Comparison of ENCODE assay signal across 8 cellular contexts in the genomic region with DNA sequence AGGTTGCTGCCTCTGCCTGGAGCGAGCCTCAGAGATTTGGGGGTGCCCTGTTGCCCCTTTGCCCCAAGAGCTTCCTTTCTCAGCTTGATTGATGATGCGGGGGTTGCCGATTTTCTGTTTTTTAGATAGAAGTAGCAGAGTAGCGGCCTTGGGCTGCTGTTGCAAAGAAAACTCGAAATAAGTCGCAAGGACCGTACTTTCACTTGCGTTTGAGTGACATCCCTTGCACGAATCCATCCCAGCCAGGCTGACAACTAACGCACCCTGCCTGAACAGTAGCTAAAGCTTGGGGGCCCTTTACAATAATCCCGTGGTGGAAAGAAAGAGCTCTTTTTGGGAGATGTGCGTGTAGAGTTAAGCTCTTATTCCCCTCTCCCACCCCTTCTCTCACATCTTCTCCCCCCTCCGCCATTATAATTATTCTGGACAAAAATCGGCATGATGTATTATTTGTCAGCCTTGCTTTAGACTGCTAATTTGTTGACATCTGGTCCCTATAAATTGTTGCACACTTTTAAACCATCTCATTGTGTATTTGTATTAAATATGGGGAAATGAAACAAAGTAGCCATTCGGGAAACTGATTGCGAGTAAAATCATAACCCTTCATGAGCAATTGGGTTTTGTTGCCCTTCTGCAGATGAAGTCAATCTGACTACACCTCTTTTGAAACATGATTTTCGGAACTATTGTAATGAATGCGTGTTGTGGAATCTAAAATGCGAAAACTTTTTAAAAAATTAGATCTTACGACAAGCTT. TPM values are rescaled to one million over a fixed set of nuclear protein-coding genes. Genes with fewer than 3 reads are reported as not detected.
DNase-seq lines count a peak whose midpoint lies in the region; ATAC-seq and TF ChIP-seq lines count a peak whose summit lies in the region.

No MANE protein-coding gene starts in this region.

- H3K27ac Mint-ChIP-seq in activated CD4-positive, alpha-beta memory T cell treated with anti-CD3 and anti-CD28 coated beads for 36 hours: peak overlapping the region; percentile 96
- peak overlapping the region; percentile 75 to 95 for H3K27ac Mint-ChIP-seq in natural killer cell treated with Interleukin-12 subunit alpha and Interleukin-12 subunit beta and Interleukin-15 and Interleukin-18, amount 100 ng/mL, for 72 hours

- 16 to 18% methylated on average over 19 to 20 of the region's 20 CpGs for WGBS in thyroid gland, 2 donors

- CTCF ChIA-PET in activated CD4-positive, alpha-beta memory T cell treated with anti-CD3 and anti-CD28 coated beads for 36 hours (lab: Charles Lee): interaction anchor here (0.7 to 2.0 kb wide), 9 partner anchors 12 to 194 kb away, joined by 3 to 16 read pairs (median 4); no protein-coding TSS in a partner anchor

- H3K27me3 ChIP-seq in thyroid gland: no peaks in the 10 kb centered on the region

- peak; percentile 35 for ATAC-seq in GM21526 (IDR thresholded peaks at IDR 0.05; ENCODE audit: low FRiP score, unreplicated experiment)
- ATAC-seq in natural killer cell treated with Interleukin-12 subunit alpha and Interleukin-12 subunit beta and Interleukin-15 and Interleukin-18, amount 100 ng/mL, for 72 hours: peak; percentile 16 to 34

- no peak for TF ChIP-seq POLR2A in erythroblast (IDR thresholded peaks at IDR 0.05; ENCODE audit: low read length)
- TF ChIP-seq POLR2A in thyroid gland (IDR thresholded peaks at IDR 0.05): no peak

- peak overlapping the region; percentile 43 to 97 (median 89) for H3K4me3 ChIP-seq in thyroid gland (replicated peaks in 1 of 3)

- no peak for TF ChIP-seq CTCF in thyroid gland (IDR thresholded peaks at IDR 0.05)

- DNase-seq in ELR (ENCODE audit: low read depth): peak; percentile 55
- DNase-seq in HuH-7 (ENCODE audit: low spot score): peak; percentile 49
- DNase-seq in activated CD4-positive, alpha-beta memory T cell treated with anti-CD3 and anti-CD28 coated beads for 36 hours: peak; percentile 55
- peak; percentile 61 to 73 for DNase-seq in erythroblast (lab: John Stamatoyannopoulos, UW)
- DNase-seq in natural killer cell treated with Interleukin-12 subunit alpha and Interleukin-12 subunit beta and Interleukin-15 and Interleukin-18, amount 100 ng/mL, for 72 hours (ENCODE audit: low spot score): no peak
- peak; percentile 15 to 19 for DNase-seq in thyroid gland
- DNase-seq in cerebellar nuclear complex (lab: John Stamatoyannopoulos, UW): no peak

- peak overlapping the region; percentile 70 to 86 (median 70) for H3K27ac ChIP-seq in thyroid gland

- H3K9me3 ChIP-seq in thyroid gland: no peaks in the 10 kb centered on the region

- H3K4me1 ChIP-seq in thyroid gland: peaks cover 16 to 23% of the 10 kb centered on the region in 2 donors

- POLR2A ChIA-PET in activated CD4-positive, alpha-beta memory T cell treated with anti-CD3 and anti-CD28 coated beads for 36 hours (lab: Charles Lee): interaction anchor here (0.7 to 1.6 kb wide), 7 partner anchors 13 to 210 kb away, joined by 3 to 4 read pairs (median 4); no protein-coding TSS in a partner anchor

- H3K36me3 ChIP-seq in thyroid gland: no peaks in the 10 kb centered on the region

- no peaks in the 10 kb centered on the region for H3K9me3 Mint-ChIP-seq in activated CD4-positive, alpha-beta memory T cell treated with anti-CD3 and anti-CD28 coated beads for 36 hours
- no peaks in the 10 kb centered on the region for H3K9me3 Mint-ChIP-seq in natural killer cell treated with Interleukin-12 subunit alpha and Interleukin-12 subunit beta and Interleukin-15 and Interleukin-18, amount 100 ng/mL, for 72 hours

- H3K4me3 Mint-ChIP-seq in activated CD4-positive, alpha-beta memory T cell treated with anti-CD3 and anti-CD28 coated beads for 36 hours: peak overlapping the region; percentile 97
- H3K4me3 Mint-ChIP-seq in natural killer cell treated with Interleukin-12 subunit alpha and Interleukin-12 subunit beta and Interleukin-15 and Interleukin-18, amount 100 ng/mL, for 72 hours: peak overlapping the region; percentile 98

- intact Hi-C loops in activated CD4-positive, alpha-beta memory T cell treated with anti-CD3 and anti-CD28 coated beads for 36 hours (cut with micrococcal nuclease): loop anchor here (2.0 to 5.0 kb wide), 2 partner anchors 24 to 37 kb away; no protein-coding TSS in a partner anchor
- intact Hi-C loops in thyroid gland (cut with DNase I): no loop called here

- H3K36me3 Mint-ChIP-seq in activated CD4-positive, alpha-beta memory T cell treated with anti-CD3 and anti-CD28 coated beads for 36 hours: peaks cover 5% of the 10 kb centered on the region
- H3K36me3 Mint-ChIP-seq in natural killer cell treated with Interleukin-12 subunit alpha and Interleukin-12 subunit beta and Interleukin-15 and Interleukin-18, amount 100 ng/mL, for 72 hours: no peaks in the 10 kb centered on the region

- peaks cover 38% of the 10 kb centered on the region for H3K4me1 Mint-ChIP-seq in activated CD4-positive, alpha-beta memory T cell treated with anti-CD3 and anti-CD28 coated beads for 36 hours (ENCODE audit: low read depth)
- H3K4me1 Mint-ChIP-seq in natural killer cell treated with Interleukin-12 subunit alpha and Interleukin-12 subunit beta and Interleukin-15 and Interleukin-18, amount 100 ng/mL, for 72 hours (ENCODE audit: low read depth in 2 of 2): peaks cover 24 to 32% of the 10 kb centered on the region in 2 donors

- H3K27me3 Mint-ChIP-seq in activated CD4-positive, alpha-beta memory T cell treated with anti-CD3 and anti-CD28 coated beads for 36 hours: no peaks in the 10 kb centered on the region
- no peaks in the 10 kb centered on the region for H3K27me3 Mint-ChIP-seq in natural killer cell treated with Interleukin-12 subunit alpha and Interleukin-12 subunit beta and Interleukin-15 and Interleukin-18, amount 100 ng/mL, for 72 hours

RNA-seq across cellular contexts. Expression of a gene that starts 0.9 kb away (rescaled TPM):
- 100 to 1,000 TPM; 105 to 108 TPM for total RNA-seq in activated CD4-positive, alpha-beta memory T cell treated with anti-CD3 and anti-CD28 coated beads for 36 hours
- total RNA-seq in natural killer cell treated with Interleukin-12 subunit alpha and Interleukin-12 subunit beta and Interleukin-15 and Interleukin-18, amount 100 ng/mL, for 72 hours: 100 to 1,000 TPM; 111 to 156 TPM
- 10 to 100 TPM; 63.0 to 98.4 (median 70.9) TPM for total RNA-seq in thyroid gland

RNA-seq across cellular contexts. Expression of a gene that starts 52.4 kb away (rescaled TPM):
- 10 to 100 TPM; 56.1 to 56.8 TPM for total RNA-seq in activated CD4-positive, alpha-beta memory T cell treated with anti-CD3 and anti-CD28 coated beads for 36 hours
- 10 to 100 TPM; 35.9 to 48.6 TPM for total RNA-seq in natural killer cell treated with Interleukin-12 subunit alpha and Interleukin-12 subunit beta and Interleukin-15 and Interleukin-18, amount 100 ng/mL, for 72 hours
- total RNA-seq in thyroid gland: 100 to 1,000 TPM in 1 of 4 donors, 10 to 100 TPM in 3; 61.7 to 107 (median 78.0) TPM

Comparison
In these comparisons a context has a peak if more than half of its experiments do, and no peak if none do; other contexts are left out.
1. DNase-seq: peak in ELR (single experiment), HuH-7 (single experiment), activated CD4-positive, alpha-beta memory T cell treated with anti-CD3 and anti-CD28 coated beads for 36 hours (single experiment), erythroblast (2 of 2) and thyroid gland (2 of 2); none in natural killer cell treated with Interleukin-12 subunit alpha and Interleukin-12 subunit beta and Interleukin-15 and Interleukin-18, amount 100 ng/mL, for 72 hours (single experiment) and cerebellar nuclear complex (0 of 2).